ENCODE assay signal across 8 cellular contexts in the genomic region with DNA sequence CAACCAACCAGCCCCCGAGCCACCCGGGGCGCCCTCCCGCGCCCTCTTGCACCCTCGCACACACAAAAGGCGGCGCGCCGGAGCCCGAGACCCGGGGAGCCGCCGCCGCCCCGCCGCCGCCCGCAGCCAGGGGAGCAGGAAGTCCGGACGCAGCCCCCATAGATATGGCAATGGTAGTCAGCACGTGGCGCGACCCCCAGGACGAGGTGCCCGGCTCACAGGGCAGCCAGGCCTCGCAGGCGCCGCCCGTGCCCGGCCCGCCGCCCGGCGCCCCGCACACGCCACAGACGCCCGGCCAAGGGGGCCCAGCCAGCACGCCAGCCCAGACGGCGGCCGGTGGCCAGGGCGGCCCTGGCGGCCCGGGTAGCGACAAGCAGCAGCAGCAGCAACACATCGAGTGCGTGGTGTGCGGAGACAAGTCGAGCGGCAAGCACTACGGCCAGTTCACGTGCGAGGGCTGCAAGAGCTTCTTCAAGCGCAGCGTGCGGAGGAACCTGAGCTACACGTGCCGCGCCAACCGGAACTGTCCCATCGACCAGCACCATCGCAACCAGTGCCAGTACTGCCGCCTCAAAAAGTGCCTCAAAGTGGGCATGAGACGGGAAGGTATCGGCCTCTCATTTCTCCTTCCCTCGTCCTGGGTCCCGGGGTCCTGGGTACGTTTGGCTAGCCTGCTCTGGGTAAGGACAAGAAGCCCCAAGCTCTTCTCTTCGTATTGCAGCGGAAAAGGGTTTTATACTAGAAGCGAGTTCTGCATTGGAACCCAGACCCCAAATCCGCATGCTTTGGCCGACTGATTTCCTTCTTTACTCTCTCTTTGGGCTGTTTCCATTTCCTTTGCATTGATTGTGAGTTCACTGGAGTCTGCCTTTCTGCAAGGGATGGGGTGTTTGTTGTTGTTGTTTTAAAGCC. TPM values are rescaled to one million over a fixed set of nuclear protein-coding genes. Genes with fewer than 3 reads are reported as not detected.
DNase-seq lines count a peak whose midpoint lies in the region; ATAC-seq and TF ChIP-seq lines count a peak whose summit lies in the region.

No MANE protein-coding gene starts in this region.

- H3K36me3 ChIP-seq in subcutaneous abdominal adipose tissue (ENCODE audit: control insufficient read depth in 5 of 5, insufficient read depth in 5 of 5, low read length in 5 of 5) = peaks cover 0 to 21% (median 7%) of the 10 kb centered on the region in 5 donors

- H3K9ac ChIP-seq in subcutaneous abdominal adipose tissue (ENCODE audit: low read length in 5 of 5) = peak overlapping the region; percentile 21 to 80 (median 79)

- intact Hi-C loops in CD14-positive monocyte (cut with micrococcal nuclease) = no loop called here

- no peak for TF ChIP-seq CTCF in CD14-positive monocyte (IDR thresholded peaks at IDR 0.05)

- no peak for ATAC-seq in GM21723 (IDR thresholded peaks at IDR 0.05; ENCODE audit: unreplicated experiment)

- peaks cover 10 to 53% (median 51%) of the 10 kb centered on the region in 5 donors for H3K4me1 ChIP-seq in subcutaneous abdominal adipose tissue (ENCODE audit: control insufficient read depth in 5 of 5, insufficient read depth in 5 of 5, low read length in 5 of 5)

- no peaks in the 10 kb centered on the region for H3K9me3 ChIP-seq in subcutaneous abdominal adipose tissue (ENCODE audit: control insufficient read depth in 5 of 5, low read length in 5 of 5)

- H3K27me3 ChIP-seq in subcutaneous abdominal adipose tissue (ENCODE audit: control insufficient read depth in 5 of 5, insufficient read depth in 4 of 5, low read length in 5 of 5) = peaks cover 0 to 4% (median 0%) of the 10 kb centered on the region in 5 donors

- peaks cover 15 to 18% of the 10 kb centered on the region in 2 donors for H3K36me3 Mint-ChIP-seq in CD14-positive monocyte

- peak overlapping the region; percentile 16 to 87 for H3K4me3 Mint-ChIP-seq in CD14-positive monocyte

- peaks cover 15 to 57% (median 39%) of the 10 kb centered on the region in 7 donors for H3K9me3 Mint-ChIP-seq in CD14-positive monocyte

- no peak for DNase-seq in CD14-positive monocyte (ENCODE audit: low spot score)
- peak; percentile 68 for DNase-seq in HuH-7.5 (ENCODE audit: low spot score)
- peak; percentile 81 for DNase-seq in islet precursor cell
- no peak for DNase-seq in AML-193 (lab: John Stamatoyannopoulos, UW)
- no peak for DNase-seq in OCI-M1 (lab: John Stamatoyannopoulos, UW)

- H3K4me1 Mint-ChIP-seq in CD14-positive monocyte = peaks cover 21% of the 10 kb centered on the region

- H3K27me3 Mint-ChIP-seq in CD14-positive monocyte (ENCODE audit: low read depth in 3 of 3) = peaks cover 43 to 92% (median 92%) of the 10 kb centered on the region in 3 donors

- no peak overlapping the region for H3K27ac Mint-ChIP-seq in CD14-positive monocyte

- H3K4me3 ChIP-seq in subcutaneous abdominal adipose tissue (ENCODE audit: low read depth in 1 of 5, low read length in 5 of 5) = peak overlapping the region; percentile 69 to 96 (median 93)

- H3K27ac ChIP-seq in angular gyrus (ENCODE audit: low read depth, low read length) (peak overlapping the region; percentile 16), subcutaneous abdominal adipose tissue (ENCODE audit: low read depth, low read length) (peak overlapping the region; percentile 90)

RNA-seq across cellular contexts. Expression of gene NR2F2, which starts 1.7 kb away (rescaled TPM):
- polyA plus RNA-seq in CD14-positive monocyte = not detected

Comparison
In these comparisons a context has a peak if more than half of its experiments do, and no peak if none do; other contexts are left out.
1. DNase-seq: peak in HuH-7.5 (single experiment) and islet precursor cell (single experiment); none in CD14-positive monocyte (single experiment), AML-193 (0 of 2) and OCI-M1 (single experiment).